9 cellular contexts compared by ENCODE assay signal in genomic region chr6:13565921-13566320, GRCh38.
"Had no signal": no experiment of that assay in that cellular context is flagged by ENCODE, and none has a peak within 500 bp of the region (broad histone marks: within the 10 kb centered on the region; RNA-seq: fewer than 3 reads in every experiment).

No MANE protein-coding gene starts in this region.

- H2AFZ ChIP-seq: GM23248 had no signal

- H3K27ac ChIP-seq: GM23248 had no signal

- H3K9ac ChIP-seq: GM23248 had no signal

- H3K4me3 ChIP-seq: GM23248 had no signal

- FAIRE-seq: H1, H54, HTR-8/SVneo had no signal

- DNase-seq: GM23248, H9, HCEC 1CT, HFFc6, Kasumi-1, KG1 had no signal
